In the genomic region with DNA sequence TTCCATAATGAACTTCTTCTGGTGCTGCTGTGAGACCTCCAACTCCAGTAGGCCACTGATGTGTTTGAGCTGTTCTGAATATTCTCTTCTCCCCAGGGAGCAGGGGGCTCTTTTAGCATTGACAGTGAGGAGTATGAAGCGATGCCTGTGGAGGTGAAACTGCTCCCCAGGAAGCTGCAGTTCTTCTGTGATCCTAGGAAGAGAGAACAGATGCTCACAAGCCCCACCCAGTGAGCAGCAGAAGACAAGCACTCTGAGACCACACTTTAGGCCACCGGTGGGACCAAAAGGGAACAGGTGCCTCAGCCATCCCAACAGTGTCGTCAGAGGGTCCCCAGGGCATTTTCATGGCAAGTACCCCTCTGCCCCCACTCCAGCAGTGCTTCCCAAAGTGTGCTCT, we compare ENCODE assay signal across 23 cellular contexts. TPM values are rescaled to one million over a fixed set of nuclear protein-coding genes. Genes with fewer than 3 reads are reported as not detected.
DNase-seq lines count a peak whose midpoint lies in the region; ATAC-seq and TF ChIP-seq lines count a peak whose summit lies in the region.
"Had no signal": no experiment of that assay in that cellular context is flagged by ENCODE, and none has a peak within 500 bp of the region (broad histone marks: within the 10 kb centered on the region; RNA-seq: fewer than 3 reads in every experiment).

No MANE protein-coding gene starts in this region.

- DNase-seq in NCI-H345 (lab: John Stamatoyannopoulos, UW): peak; percentile 5
- DNase-seq in NCI-H345 treated with DMSO at 0.1 percent for 48 hours (lab: John Stamatoyannopoulos, UW; ENCODE audit: unreplicated experiment): no peak
- DNase-seq in NCI-H69 (lab: John Stamatoyannopoulos, UW): peak; percentile 11
- DNase-seq in endothelial cell (ENCODE audit: low spot score): no peak
- no peak for DNase-seq in progenitor cell of endocrine pancreas (ENCODE audit: low spot score, unreplicated experiment)
- DNase-seq: KG1; NCI-H1092; NCI-H1436 treated with DMSO at 0.1 percent for 48 hours; NCI-H1930; NCI-H510A; NCI-H774; NK-92 treated with Interleukin-12 subunit alpha and Interleukin-12 subunit beta, amount 100 ng/mL, for 24 hours; SIG-M5; SK-N-SH had no signal

- ATAC-seq in GM19463 (IDR thresholded peaks at IDR 0.05; ENCODE audit: unreplicated experiment): no peak
- no peak for ATAC-seq in GM18861 (IDR thresholded peaks at IDR 0.05; ENCODE audit: unreplicated experiment)
- ATAC-seq in HG02588 (IDR thresholded peaks at IDR 0.05; ENCODE audit: unreplicated experiment): no peak
- ATAC-seq: GM12878, Panc1 had no signal

- H3K27me3 Mint-ChIP-seq in endothelial cell (ENCODE audit: unreplicated experiment): peaks cover 2% of the 10 kb centered on the region
- H3K27me3 Mint-ChIP-seq in progenitor cell of endocrine pancreas: no peaks in the 10 kb centered on the region

- peak overlapping the region; percentile 57 for H3K27ac Mint-ChIP-seq in endothelial cell (ENCODE audit: unreplicated experiment)
- H3K27ac Mint-ChIP-seq in progenitor cell of endocrine pancreas: peak overlapping the region; percentile 59

- H3K4me1 Mint-ChIP-seq in endothelial cell (ENCODE audit: unreplicated experiment) (peaks cover 24% of the 10 kb centered on the region), progenitor cell of endocrine pancreas (ENCODE audit: low read depth) (peaks cover 11% of the 10 kb centered on the region)

- TF ChIP-seq CTCF in endothelial cell (IDR thresholded peaks at IDR 0.05; ENCODE audit: unreplicated experiment) (no peak), progenitor cell of endocrine pancreas (IDR thresholded peaks at IDR 0.05; ENCODE audit: unreplicated experiment) (no peak)

- H3K9me3 Mint-ChIP-seq in endothelial cell (ENCODE audit: unreplicated experiment) (no peaks in the 10 kb centered on the region), progenitor cell of endocrine pancreas (ENCODE audit: low read depth) (no peaks in the 10 kb centered on the region)
- H3K9me3 Mint-ChIP-seq: CD14-positive monocyte had no signal

- H3K36me3 Mint-ChIP-seq in endothelial cell (ENCODE audit: low read depth, unreplicated experiment): peaks cover 12% of the 10 kb centered on the region
- H3K36me3 Mint-ChIP-seq in progenitor cell of endocrine pancreas (ENCODE audit: insufficient read depth): peaks cover 5% of the 10 kb centered on the region

- H3K4me3 Mint-ChIP-seq in endothelial cell (ENCODE audit: unreplicated experiment) (no peak overlapping the region), progenitor cell of endocrine pancreas (ENCODE audit: low read depth) (no peak overlapping the region)
- H3K4me3 Mint-ChIP-seq: CD14-positive monocyte had no signal

RNA-seq across cellular contexts. Expression of gene DENND11, which starts 49.3 kb away (rescaled TPM):
- 77.0 TPM for total RNA-seq in endothelial cell (ENCODE audit: unreplicated experiment)
- 52.3 and 52.8 TPM in 2 replicates for total RNA-seq in progenitor cell of endocrine pancreas

RNA-seq across cellular contexts. Expression of gene WEE2, which starts 55.5 kb away (rescaled TPM):
- total RNA-seq in endothelial cell (ENCODE audit: unreplicated experiment): 0.33 TPM
- 0.16 and 0.36 TPM in 2 replicates for total RNA-seq in progenitor cell of endocrine pancreas
- total RNA-seq: A172, GM12878, H4, HT-29 had no signal

Comparison
In these comparisons a context has a peak if more than half of its experiments do, and no peak if none do; other contexts are left out.
1. DNase-seq: peak in NCI-H345 (single experiment) and NCI-H69 (single experiment); none in NCI-H345 treated with DMSO at 0.1 percent for 48 hours (single experiment), endothelial cell (single experiment) and progenitor cell of endocrine pancreas (single experiment).